ENCODE assay signal across 32 cellular contexts in the genomic region with DNA sequence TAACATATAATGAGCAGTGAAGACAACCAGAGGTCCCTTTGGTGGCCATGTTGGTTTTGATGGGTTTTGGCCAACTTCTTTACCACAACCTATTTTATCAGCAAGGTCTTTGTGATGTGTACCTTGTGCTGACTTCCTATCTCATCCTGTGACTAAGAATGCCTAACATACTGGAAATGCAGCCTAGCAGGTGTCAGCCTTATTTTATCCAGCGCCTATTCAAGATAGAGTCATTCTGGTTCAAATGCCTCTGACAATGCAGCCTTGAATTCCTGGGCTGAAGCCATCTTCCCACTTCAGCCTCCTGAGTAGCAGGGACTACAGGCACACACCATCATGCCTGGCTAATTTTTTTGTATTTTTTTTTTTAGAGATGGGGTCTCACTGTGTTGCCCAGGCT. TPM values are rescaled to one million over a fixed set of nuclear protein-coding genes. Genes with fewer than 3 reads are reported as not detected.
"Had no signal": no experiment of that assay in that cellular context is flagged by ENCODE, and none has a peak within 500 bp of the region (broad histone marks: within the 10 kb centered on the region; RNA-seq: fewer than 3 reads in every experiment).

No MANE protein-coding gene starts in this region.

- H3K9ac ChIP-seq: neural progenitor cell, parathyroid adenoma had no signal

- H2AFZ ChIP-seq: neural progenitor cell, parathyroid adenoma had no signal

- ATAC-seq: naive thymus-derived CD4-positive, alpha-beta T cell; natural killer cell; psoas muscle; right cardiac atrium; right lobe of liver; stimulated activated memory B cell treated with anti-CD40 and anti-IgM and Interleukin-4, amounts not matched to agents 10 μg/mL and 1 μg/mL and 100 μg/mL, for 72 hours had no signal

- H3K27me3 ChIP-seq: neural progenitor cell, ovary, right lobe of liver, sigmoid colon, spleen, stomach, thyroid gland, tibial nerve, upper lobe of right lung, uterus had no signal

- H3K4me1 ChIP-seq: neural progenitor cell, parathyroid adenoma, right lobe of liver, sigmoid colon, stomach, thyroid gland, tibial nerve, upper lobe of right lung, uterus had no signal

- H3K4me2 ChIP-seq: neural progenitor cell, smooth muscle cell had no signal

- DNase-seq: naive thymus-derived CD4-positive, alpha-beta T cell; natural killer cell; occipital lobe; ovary; posterior cingulate gyrus; psoas muscle; right cardiac atrium; right lobe of liver; sigmoid colon; spleen; stimulated activated CD4-positive, alpha-beta T cell treated with anti-CD3 and anti-CD28 coated beads, Interleukin-12 subunit alpha, Interleukin-12 subunit beta, amount 100 ng/mL, for 4 hours; stimulated activated CD4-positive, alpha-beta T cell treated with anti-CD3 and anti-CD28 coated beads, Interleukin-1b, Interleukin-23, amount 100 ng/mL, for 48 hours; stimulated activated CD4-positive, alpha-beta T cell treated with anti-CD3 and anti-CD28 coated beads, Interleukin-4, amount 100 ng/mL, for 1 hour; stimulated activated CD4-positive, alpha-beta T cell treated with anti-CD3 and anti-CD28 coated beads, Interleukin-4, amount 100 ng/mL, for 4 hours; stimulated activated CD8-positive, alpha-beta memory T cell treated with anti-CD3 and anti-CD28 coated beads, Interleukin-4, amount 100 ng/mL, for 48 hours; stimulated activated naive CD4-positive, alpha-beta T cell; stomach; thyroid gland; upper lobe of right lung; uterus had no signal

- H3K4me3 ChIP-seq: neural progenitor cell, ovary, psoas muscle, right lobe of liver, sigmoid colon, skin epidermis, smooth muscle cell, spleen, stomach, thoracic aorta, thyroid gland, tibial nerve, upper lobe of right lung, uterus had no signal

- H3K36me3 ChIP-seq: neural progenitor cell, ovary, right lobe of liver, sigmoid colon, spleen, stomach, thoracic aorta, thyroid gland, tibial nerve, upper lobe of right lung, uterus had no signal

- H3K27ac ChIP-seq: neural progenitor cell, ovary, parathyroid adenoma, psoas muscle, right lobe of liver, sigmoid colon, skin epidermis, spleen, stomach, thoracic aorta, thyroid gland, tibial nerve, upper lobe of right lung, uterus had no signal

- H3K79me2 ChIP-seq: parathyroid adenoma had no signal

- H3K9me3 ChIP-seq: ovary, psoas muscle, right lobe of liver, sigmoid colon, spleen, stomach, thoracic aorta, thyroid gland, upper lobe of right lung, uterus had no signal

RNA-seq across cellular contexts. Expression of a gene that starts 7.8 kb away (rescaled TPM):
- polyA plus RNA-seq: neural cell had no signal

RNA-seq across cellular contexts. Expression of a gene that starts 24.3 kb away (rescaled TPM):
- total RNA-seq: natural killer cell, occipital lobe, osteoblast, ovary, progenitor cell of endocrine pancreas, psoas muscle, right cardiac atrium, sigmoid colon, smooth muscle cell, spleen, stomach, subcutaneous adipose tissue, temporal lobe, thoracic aorta, thyroid gland, tibial nerve, upper lobe of right lung, uterus had no signal
- polyA plus RNA-seq: naive thymus-derived CD4-positive, alpha-beta T cell; neural cell; ovary; psoas muscle; right cardiac atrium; sigmoid colon; smooth muscle cell; spleen; stomach had no signal
